2 cellular contexts compared by ENCODE assay signal in genomic region chr14:19002566-19002965, GRCh38. TPM values are rescaled to one million over a fixed set of nuclear protein-coding genes. Genes with fewer than 3 reads are reported as not detected.
"Had no signal": no experiment of that assay in that cellular context is flagged by ENCODE, and none has a peak within 500 bp of the region (broad histone marks: within the 10 kb centered on the region; RNA-seq: fewer than 3 reads in every experiment).

No MANE protein-coding gene starts in this region.

RNA-seq across cellular contexts. Expression of gene POTEM, which starts 35.3 kb away (rescaled TPM):
- total RNA-seq: G401, GM12878 had no signal
